8 cellular contexts compared by ENCODE assay signal in genomic region chr4:105709081-105709450, GRCh38. TPM values are rescaled to one million over a fixed set of nuclear protein-coding genes. Genes with fewer than 3 reads are reported as not detected.
DNase-seq lines count a peak whose midpoint lies in the region; ATAC-seq and TF ChIP-seq lines count a peak whose summit lies in the region.

No MANE protein-coding gene starts in this region.

- no peaks in the 10 kb centered on the region for H3K4me1 ChIP-seq in right cardiac atrium (ENCODE audit: control insufficient read depth, insufficient read depth, low read length)

- ATAC-seq in GM21786 (IDR thresholded peaks at IDR 0.05; ENCODE audit: unreplicated experiment) (peak; percentile 30), right cardiac atrium (peak in 1 of 2 donors; percentile 53)
- peak; percentile 39 to 54 for ATAC-seq in activated naive CD4-positive, alpha-beta T cell treated with anti-CD3 and anti-CD28 coated beads, Interleukin-2, amount 50 U/mL, for 72 hours

- H3K27me3 ChIP-seq in right cardiac atrium (ENCODE audit: control insufficient read depth, insufficient read depth), result no peaks in the 10 kb centered on the region

- peak; percentile 1 to 4 for DNase-seq in activated CD4-positive, alpha-beta T cell treated with anti-CD3 and anti-CD28 coated beads for 4 hours
- DNase-seq in activated CD4-positive, alpha-beta T cell treated with anti-CD3 and anti-CD28 coated beads, Interleukin-2, amount 50 U/mL, for 48 hours, result no peak
- peak; percentile 11 to 55 for DNase-seq in activated naive CD4-positive, alpha-beta T cell treated with anti-CD3 and anti-CD28 coated beads, Interleukin-2, amount 50 U/mL, for 72 hours (ENCODE audit: low spot score in 2 of 2)
- DNase-seq in right cardiac atrium (peak in 1 of 3 donors; percentile 11), skeletal muscle cell (ENCODE audit: low read depth) (no peak), NCI-H1105 (lab: John Stamatoyannopoulos, UW) (no peak)

- H3K27ac Mint-ChIP-seq in activated naive CD4-positive, alpha-beta T cell treated with anti-CD3 and anti-CD28 coated beads, Interleukin-2, amount 50 U/mL, for 72 hours, result peak overlapping the region; percentile 78 to 96

- peaks cover 19 to 24% of the 10 kb centered on the region in 2 donors for H3K36me3 Mint-ChIP-seq in activated naive CD4-positive, alpha-beta T cell treated with anti-CD3 and anti-CD28 coated beads, Interleukin-2, amount 50 U/mL, for 72 hours

- H3K9me3 Mint-ChIP-seq in activated naive CD4-positive, alpha-beta T cell treated with anti-CD3 and anti-CD28 coated beads, Interleukin-2, amount 50 U/mL, for 72 hours, result no peaks in the 10 kb centered on the region

- H3K9me3 ChIP-seq in right cardiac atrium (ENCODE audit: control insufficient read depth, low read length), result no peaks in the 10 kb centered on the region

- TF ChIP-seq RAD21 in Ishikawa (IDR thresholded peaks at IDR 0.05; ENCODE audit: low read depth), result 0 out of 2 replicates have a peak, but pooled peaks have one; percentile 2

- H3K4me3 ChIP-seq in right cardiac atrium (ENCODE audit: low read length), result peak overlapping the region; percentile 85
- peak overlapping the region; percentile 94 for H3K4me3 ChIP-seq in skeletal muscle cell (ENCODE audit: low read depth, low read length)

- intact Hi-C loops in right cardiac atrium (cut with DNase I), result no loop called here

- peak overlapping the region; percentile 55 for H3K27ac ChIP-seq in right cardiac atrium (ENCODE audit: low read length)

- no peak for TF ChIP-seq EP300 in Ishikawa (IDR thresholded peaks at IDR 0.05; ENCODE audit: borderline replicate concordance)

- under 1% methylated on average over 11 of the region's 11 CpGs for WGBS in right cardiac atrium

TF ChIP-seq in Ishikawa, 13 proteins besides CTCF, POLR2A, EP300 and RAD21:
- TF ChIP-seq NFIC (IDR thresholded peaks at IDR 0.05), result no peak
- no peak for TF ChIP-seq REST (IDR thresholded peaks at IDR 0.05; ENCODE audit: low read depth)
- no peak for TF ChIP-seq ZBTB7A (IDR thresholded peaks at IDR 0.05; ENCODE audit: low read depth)
- no peak for TF ChIP-seq YY1 (IDR thresholded peaks at IDR 0.05; ENCODE audit: low read depth)
- TF ChIP-seq FOXM1 (IDR thresholded peaks at IDR 0.05; ENCODE audit: borderline replicate concordance, low read depth), result no peak
- TF ChIP-seq TAF1 (IDR thresholded peaks at IDR 0.05; ENCODE audit: low read depth), result no peak
- no peak for TF ChIP-seq TCF12 (IDR thresholded peaks at IDR 0.05; ENCODE audit: low read depth)
- TF ChIP-seq CREB1 (IDR thresholded peaks at IDR 0.05; ENCODE audit: low read depth), result no peak
- TF ChIP-seq EGR1 (IDR thresholded peaks at IDR 0.05), result no peak
TF ChIP-seq in Ishikawa: peak in this region for 0.

RNA-seq across cellular contexts. Expression of gene GSTCD, which starts 0.5 kb away (rescaled TPM):
- total RNA-seq in activated naive CD4-positive, alpha-beta T cell treated with anti-CD3 and anti-CD28 coated beads, Interleukin-2, amount 50 U/mL, for 72 hours, result 10 to 100 TPM in 1 of 2 donors, 1 to 10 TPM in 1; 7.4 to 15.7 TPM
- total RNA-seq in right cardiac atrium, result 1 to 10 TPM; 3.8 to 6.3 (median 6.2) TPM
- 2.1 TPM for polyA plus RNA-seq in right cardiac atrium

RNA-seq across cellular contexts. Expression of gene INTS12, which starts 0.6 kb away (rescaled TPM):
- 10 to 100 TPM; 16.3 to 20.9 TPM for total RNA-seq in activated naive CD4-positive, alpha-beta T cell treated with anti-CD3 and anti-CD28 coated beads, Interleukin-2, amount 50 U/mL, for 72 hours
- total RNA-seq in right cardiac atrium, result 10 to 100 TPM; 19.0 to 23.1 (median 21.5) TPM
- polyA plus RNA-seq in right cardiac atrium, result 18.4 TPM

Comparison
In these comparisons a context has a peak if more than half of its experiments do, and no peak if none do; other contexts are left out.
1. DNase-seq: peak in activated CD4-positive, alpha-beta T cell treated with anti-CD3 and anti-CD28 coated beads for 4 hours (2 of 2) and activated naive CD4-positive, alpha-beta T cell treated with anti-CD3 and anti-CD28 coated beads, Interleukin-2, amount 50 U/mL, for 72 hours (2 of 2); none in activated CD4-positive, alpha-beta T cell treated with anti-CD3 and anti-CD28 coated beads, Interleukin-2, amount 50 U/mL, for 48 hours (0 of 2), skeletal muscle cell (single experiment) and NCI-H1105 (single experiment).